Comparison of ENCODE assay signal across 22 cellular contexts in the genomic region with DNA sequence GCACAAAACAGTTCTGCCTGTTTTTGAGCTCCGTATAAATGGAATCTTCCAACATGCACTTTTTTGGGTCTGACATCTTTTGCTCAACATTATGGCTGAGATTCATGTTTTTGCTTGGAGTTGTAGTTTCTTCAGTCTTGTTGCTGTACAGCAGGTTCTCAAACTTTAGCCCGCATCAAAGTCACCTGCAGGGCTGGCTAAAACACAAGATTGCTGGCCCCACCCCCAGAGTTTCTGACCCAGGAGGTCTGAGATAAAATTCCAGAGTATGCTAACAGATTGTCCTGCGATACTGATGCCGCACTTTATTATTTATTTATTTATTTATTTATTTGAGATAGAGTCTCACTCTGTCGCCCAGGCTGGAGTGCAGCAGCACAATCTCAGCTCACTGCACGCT.
DNase-seq lines count a peak whose midpoint lies in the region; ATAC-seq, FAIRE-seq and TF ChIP-seq lines count a peak whose summit lies in the region.
"Had no signal": no experiment of that assay in that cellular context is flagged by ENCODE, and none has a peak within 500 bp of the region (broad histone marks: within the 10 kb centered on the region; RNA-seq: fewer than 3 reads in every experiment).

No MANE protein-coding gene starts in this region.

- FAIRE-seq in astrocyte (lab: Jason Lieb, UNC): no peak
- FAIRE-seq: A204.1, GM12878, GM19239, H54 had no signal

- H3K9me3 ChIP-seq in right cardiac atrium (ENCODE audit: control insufficient read depth, low read length): no peaks in the 10 kb centered on the region
- H3K9me3 ChIP-seq in right atrium auricular region: no peaks in the 10 kb centered on the region
- no peaks in the 10 kb centered on the region for H3K9me3 ChIP-seq in astrocyte (ENCODE audit: insufficient read depth, low read depth, low read length)
- no peaks in the 10 kb centered on the region for H3K9me3 ChIP-seq in endodermal cell (ENCODE audit: control insufficient read depth, low read length)
- H3K9me3 ChIP-seq: BE2C had no signal

- no peak overlapping the region for H2AFZ ChIP-seq in astrocyte (ENCODE audit: low read depth, low read length)

- DNase-seq in right cardiac atrium: no peak
- DNase-seq in right atrium auricular region (ENCODE audit: low spot score): no peak
- DNase-seq in astrocyte (ENCODE audit: low read depth): no peak
- peak; percentile 26 for DNase-seq in endodermal cell
- DNase-seq in progenitor cell of endocrine pancreas (ENCODE audit: low spot score, unreplicated experiment): no peak
- DNase-seq in activated T-cell treated with anti-CD3 and anti-CD28 coated beads, Interleukin-2, amount 50 U/mL, for 4 hours: no peak
- DNase-seq: ACHN; BE2C; C1 segment of cervical spinal cord; CD4-positive, CD25-positive, alpha-beta regulatory T cell; CD8-positive, alpha-beta memory T cell; COR-L47; DMS 273 treated with DMSO at 0.1 percent for 48 hours; DMS53; DND-41; EL; HCEC 1CT had no signal

- no peak for ATAC-seq in right cardiac atrium
- no peak for ATAC-seq in GM18520 (IDR thresholded peaks at IDR 0.05; ENCODE audit: unreplicated experiment)
- no peak for ATAC-seq in activated T-cell treated with anti-CD3 and anti-CD28 coated beads, Interleukin-2, amount 50 U/mL, for 4 hours
- ATAC-seq: GM12878 had no signal

- intact Hi-C loops in right cardiac atrium (cut with DNase I): no loop called here

- H3K4me1 ChIP-seq in right cardiac atrium (ENCODE audit: control insufficient read depth, insufficient read depth, low read length) (peaks cover 4% of the 10 kb centered on the region), right atrium auricular region (no peaks in the 10 kb centered on the region), astrocyte (ENCODE audit: insufficient read depth, low read length) (peaks cover 23% of the 10 kb centered on the region), endodermal cell (ENCODE audit: control insufficient read depth, insufficient read depth, low read length) (peaks cover 4% of the 10 kb centered on the region)
- H3K4me1 ChIP-seq: BE2C had no signal

- peak overlapping the region; percentile 0 for H3K27ac Mint-ChIP-seq in astrocyte (ENCODE audit: unreplicated experiment)
- no peak overlapping the region for H3K27ac Mint-ChIP-seq in endodermal cell
- H3K27ac Mint-ChIP-seq in progenitor cell of endocrine pancreas: no peak overlapping the region

- H3K4me3 Mint-ChIP-seq in astrocyte (ENCODE audit: unreplicated experiment): peak overlapping the region; percentile 9
- H3K4me3 Mint-ChIP-seq in endodermal cell: no peak overlapping the region
- H3K4me3 Mint-ChIP-seq in progenitor cell of endocrine pancreas (ENCODE audit: low read depth): no peak overlapping the region
- H3K4me3 Mint-ChIP-seq in activated T-cell treated with anti-CD3 and anti-CD28 coated beads, Interleukin-2, amount 50 U/mL, for 4 hours: no peak overlapping the region
- H3K4me3 Mint-ChIP-seq: CD4-positive, CD25-positive, alpha-beta regulatory T cell had no signal

- no peak overlapping the region for H3K4me2 ChIP-seq in astrocyte (ENCODE audit: low read length)

- peak overlapping the region; percentile 33 for H3K27ac ChIP-seq in right cardiac atrium (ENCODE audit: low read length)
- H3K27ac ChIP-seq in right atrium auricular region: no peak overlapping the region
- no peak overlapping the region for H3K27ac ChIP-seq in astrocyte (ENCODE audit: low read depth, low read length)
- H3K27ac ChIP-seq in endodermal cell (ENCODE audit: low read depth, low read length): no peak overlapping the region

- H3K79me2 ChIP-seq in astrocyte (ENCODE audit: insufficient read depth, low read length): no peaks in the 10 kb centered on the region

- no peak overlapping the region for H3K9ac ChIP-seq in astrocyte (ENCODE audit: low read length)
- no peak overlapping the region for H3K9ac ChIP-seq in endodermal cell (ENCODE audit: extremely low read depth, low read length, poor library complexity, severe bottlenecking)

- no peak overlapping the region for H3K4me3 ChIP-seq in right cardiac atrium (ENCODE audit: low read length)
- H3K4me3 ChIP-seq in right atrium auricular region: no peak overlapping the region
- no peak overlapping the region for H3K4me3 ChIP-seq in astrocyte (ENCODE audit: insufficient read depth, low read depth, low read length)
- no peak overlapping the region for H3K4me3 ChIP-seq in endodermal cell (ENCODE audit: low read length)
- H3K4me3 ChIP-seq: GM12878 had no signal

- no peak for TF ChIP-seq CTCF in right atrium auricular region (IDR thresholded peaks at IDR 0.05)
- no peak for TF ChIP-seq CTCF in astrocyte (IDR thresholded peaks at IDR 0.05; ENCODE audit: insufficient read depth, low read depth, low read length)
- TF ChIP-seq CTCF in endodermal cell (conservative IDR thresholded peaks at IDR 0.05): no peak
- no peak for TF ChIP-seq CTCF in progenitor cell of endocrine pancreas (IDR thresholded peaks at IDR 0.05; ENCODE audit: unreplicated experiment)

- H3K4me1 Mint-ChIP-seq in astrocyte (ENCODE audit: low read depth, unreplicated experiment): peaks cover 25% of the 10 kb centered on the region
- peaks cover 8% of the 10 kb centered on the region for H3K4me1 Mint-ChIP-seq in endodermal cell
- H3K4me1 Mint-ChIP-seq in progenitor cell of endocrine pancreas (ENCODE audit: low read depth): peaks cover 28% of the 10 kb centered on the region
- H3K4me1 Mint-ChIP-seq in activated T-cell treated with anti-CD3 and anti-CD28 coated beads, Interleukin-2, amount 50 U/mL, for 4 hours (ENCODE audit: low read depth): peaks cover 18% of the 10 kb centered on the region

- H3K9me3 Mint-ChIP-seq in astrocyte (ENCODE audit: unreplicated experiment): no peaks in the 10 kb centered on the region
- H3K9me3 Mint-ChIP-seq in endodermal cell: no peaks in the 10 kb centered on the region
- H3K9me3 Mint-ChIP-seq in progenitor cell of endocrine pancreas (ENCODE audit: low read depth): no peaks in the 10 kb centered on the region
- no peaks in the 10 kb centered on the region for H3K9me3 Mint-ChIP-seq in activated T-cell treated with anti-CD3 and anti-CD28 coated beads, Interleukin-2, amount 50 U/mL, for 4 hours
- H3K9me3 Mint-ChIP-seq: CD8-positive, alpha-beta memory T cell had no signal

- H3K27me3 ChIP-seq in right cardiac atrium (ENCODE audit: control insufficient read depth, insufficient read depth) (no peaks in the 10 kb centered on the region), right atrium auricular region (no peaks in the 10 kb centered on the region), astrocyte (ENCODE audit: insufficient read depth, low read length) (no peaks in the 10 kb centered on the region), endodermal cell (ENCODE audit: control insufficient read depth, insufficient read depth, low read length, poor library complexity, severe bottlenecking) (no peaks in the 10 kb centered on the region)
- H3K27me3 ChIP-seq: BE2C had no signal

- H4K20me1 ChIP-seq in astrocyte (ENCODE audit: insufficient read depth, low read length): no peaks in the 10 kb centered on the region

- WGBS in right cardiac atrium: 88% methylated on average over 6 of the region's 6 CpGs
- WGBS in endodermal cell (ENCODE audit: insufficient coverage in 1 of 2, insufficient read length in 1 of 2), 2 experiments: 93 to 100% methylated on average over 2 to 4 of the region's 6 CpGs

- H3K36me3 ChIP-seq in right atrium auricular region (no peaks in the 10 kb centered on the region), astrocyte (ENCODE audit: insufficient read depth, low read length) (no peaks in the 10 kb centered on the region), endodermal cell (ENCODE audit: control insufficient read depth, insufficient read depth, low read length) (no peaks in the 10 kb centered on the region)
- H3K36me3 ChIP-seq: BE2C had no signal

- H3K27me3 Mint-ChIP-seq in astrocyte (ENCODE audit: low read depth, unreplicated experiment) (no peaks in the 10 kb centered on the region), endodermal cell (ENCODE audit: insufficient read depth) (no peaks in the 10 kb centered on the region), progenitor cell of endocrine pancreas (no peaks in the 10 kb centered on the region)
- no peaks in the 10 kb centered on the region for H3K27me3 Mint-ChIP-seq in activated T-cell treated with anti-CD3 and anti-CD28 coated beads, Interleukin-2, amount 50 U/mL, for 4 hours (ENCODE audit: low read depth)
- H3K27me3 Mint-ChIP-seq: CD4-positive, CD25-positive, alpha-beta regulatory T cell had no signal

- H3K36me3 Mint-ChIP-seq in astrocyte (ENCODE audit: low read depth, unreplicated experiment) (no peaks in the 10 kb centered on the region), endodermal cell (ENCODE audit: low read depth) (no peaks in the 10 kb centered on the region), progenitor cell of endocrine pancreas (ENCODE audit: insufficient read depth) (no peaks in the 10 kb centered on the region)
- H3K36me3 Mint-ChIP-seq in activated T-cell treated with anti-CD3 and anti-CD28 coated beads, Interleukin-2, amount 50 U/mL, for 4 hours (ENCODE audit: insufficient read depth): no peaks in the 10 kb centered on the region
- H3K36me3 Mint-ChIP-seq: CD4-positive, CD25-positive, alpha-beta regulatory T cell; CD8-positive, alpha-beta memory T cell had no signal
